8 cellular contexts compared by ENCODE assay signal in genomic region chr15:20104551-20104950, GRCh38.
DNase-seq lines count a peak whose midpoint lies in the region; ATAC-seq and TF ChIP-seq lines count a peak whose summit lies in the region.
"Not testable (repeated sequence)": the region's sequence is repeated elsewhere in the genome, so short reads cannot be mapped to it uniquely, and the experiment has no call there.

No MANE protein-coding gene starts in this region.

- not testable (repeated sequence) for H3K9me3 Mint-ChIP-seq in HFFc6; activated CD4-positive, alpha-beta memory T cell treated with anti-CD3 and anti-CD28 coated beads, Interleukin-2, amount 10 ng/mL, durations not matched to agents 7 days and 5 days

- not testable (repeated sequence) for ATAC-seq in left cardiac atrium, lower lobe of right lung

- not testable (repeated sequence) for H3K4me1 ChIP-seq in lower lobe of right lung, thyroid gland

- H3K4me3 ChIP-seq in dorsolateral prefrontal cortex; lower lobe of right lung; thyroid gland (replicated peaks in 1 of 3): not testable (repeated sequence)

- H3K27me3 ChIP-seq in dorsolateral prefrontal cortex; lower lobe of right lung (ENCODE audit: low read depth); thyroid gland: not testable (repeated sequence)

- H3K36me3 Mint-ChIP-seq in HFFc6 (ENCODE audit: low read depth); activated CD4-positive, alpha-beta memory T cell treated with anti-CD3 and anti-CD28 coated beads, Interleukin-2, amount 10 ng/mL, durations not matched to agents 7 days and 5 days (ENCODE audit: low read depth): not testable (repeated sequence)

- not testable (repeated sequence) for H3K27me3 Mint-ChIP-seq in HFFc6 (ENCODE audit: insufficient read depth); activated CD4-positive, alpha-beta memory T cell treated with anti-CD3 and anti-CD28 coated beads, Interleukin-2, amount 10 ng/mL, durations not matched to agents 7 days and 5 days

- DNase-seq in HFFc6 (peak; percentile 0), dorsolateral prefrontal cortex (peak in 7 of 10 donors; percentile 44 to 69 (median 53)), left cardiac atrium (peak; percentile 18), lower lobe of right lung (peak; percentile 75), posterior vena cava (ENCODE audit: low spot score) (peak; percentile 91), thyroid gland (peak; percentile 2 to 4)
- DNase-seq in activated CD4-positive, alpha-beta memory T cell treated with anti-CD3 and anti-CD28 coated beads, Interleukin-2, amount 10 ng/mL, durations not matched to agents 7 days and 5 days = peak; percentile 20
- peak; percentile 70 for DNase-seq in activated effector memory CD4-positive, alpha-beta T cell treated with anti-CD3 and anti-CD28 coated beads, Interleukin-2, amount 50 U/mL, for 16 hours

- H3K36me3 ChIP-seq in lower lobe of right lung, thyroid gland: not testable (repeated sequence)

- intact Hi-C loops in dorsolateral prefrontal cortex (cut with DNase I); left cardiac atrium (cut with DNase I); lower lobe of right lung (cut with DNase I); posterior vena cava (cut with DNase I); thyroid gland (cut with DNase I): not testable (repeated sequence)

- not testable (repeated sequence) for H3K27ac ChIP-seq in dorsolateral prefrontal cortex, lower lobe of right lung, thyroid gland

- 71% methylated on average over 3 of the region's 6 CpGs; no CpG with 5 or more reads in 1 of the 2 donors for WGBS in thyroid gland, 2 donors

- H3K4me1 Mint-ChIP-seq in HFFc6 (ENCODE audit: low read depth); activated CD4-positive, alpha-beta memory T cell treated with anti-CD3 and anti-CD28 coated beads, Interleukin-2, amount 10 ng/mL, durations not matched to agents 7 days and 5 days: not testable (repeated sequence)

- not testable (repeated sequence) for TF ChIP-seq POLR2A in thyroid gland (IDR thresholded peaks at IDR 0.05)

- H3K9me3 ChIP-seq in lower lobe of right lung, thyroid gland: not testable (repeated sequence)

- CTCF ChIA-PET in activated CD4-positive, alpha-beta memory T cell treated with anti-CD3 and anti-CD28 coated beads, Interleukin-2, amount 10 ng/mL, durations not matched to agents 7 days and 5 days (lab: Charles Lee) = not testable (repeated sequence)

- not testable (repeated sequence) for TF ChIP-seq CTCF in HFFc6 (IDR thresholded peaks at IDR 0.05); dorsolateral prefrontal cortex (IDR thresholded peaks at IDR 0.05 in 54 of 56, conservative IDR thresholded peaks at IDR 0.05 in 2 of 56; ENCODE audit: low read depth in 1 of 56, partially characterized antibody in 56 of 56); lower lobe of right lung (IDR thresholded peaks at IDR 0.05); thyroid gland (IDR thresholded peaks at IDR 0.05)

- POLR2A ChIA-PET in activated CD4-positive, alpha-beta memory T cell treated with anti-CD3 and anti-CD28 coated beads, Interleukin-2, amount 10 ng/mL, durations not matched to agents 7 days and 5 days (lab: Charles Lee) = not testable (repeated sequence)

- H3K4me3 Mint-ChIP-seq in HFFc6; activated CD4-positive, alpha-beta memory T cell treated with anti-CD3 and anti-CD28 coated beads, Interleukin-2, amount 10 ng/mL, durations not matched to agents 7 days and 5 days: not testable (repeated sequence)

- H3K27ac Mint-ChIP-seq in HFFc6; activated CD4-positive, alpha-beta memory T cell treated with anti-CD3 and anti-CD28 coated beads, Interleukin-2, amount 10 ng/mL, durations not matched to agents 7 days and 5 days: not testable (repeated sequence)

Comparison
In these comparisons a context has a peak if more than half of its experiments do, and no peak if none do; other contexts are left out.
1. DNase-seq: peak in every context shown above with its lines; median percentile 91 in posterior vena cava; 75 in lower lobe of right lung; 70 in activated effector memory CD4-positive, alpha-beta T cell treated with anti-CD3 and anti-CD28 coated beads, Interleukin-2, amount 50 U/mL, for 16 hours; 53 in dorsolateral prefrontal cortex; 20 in activated CD4-positive, alpha-beta memory T cell treated with anti-CD3 and anti-CD28 coated beads, Interleukin-2, amount 10 ng/mL, durations not matched to agents 7 days and 5 days; 18 in left cardiac atrium; 3 in thyroid gland; 0 in HFFc6.